1 cellular context compared by ENCODE assay signal in genomic region chr7:11706666-11707605, GRCh38.
A peak's percentile ranks its signal among the peaks of the same experiment; 100 is the strongest.
TF ChIP-seq lines count a peak whose summit lies in the region.

No MANE protein-coding gene starts in this region.

TF ChIP-seq in A549, 52 proteins besides CTCF, POLR2A, EP300 and RAD21 (continued from another document):
- TF ChIP-seq ATOH8 (CRISPR knock-in tag; IDR thresholded peaks at IDR 0.05; ENCODE audit: low read depth) (no peak), ZNF302 (CRISPR knock-in tag; IDR thresholded peaks at IDR 0.05) (no peak), JUNB (IDR thresholded peaks at IDR 0.05) (peak; percentile 64), HEYL (CRISPR knock-in tag; IDR thresholded peaks at IDR 0.05) (no peak), CEBPB (IDR thresholded peaks at IDR 0.05) (peak in 1 of 2 experiments; percentile 55; a peak in 1 of 4 replicates), TP53 (CRISPR knock-in tag; IDR thresholded peaks at IDR 0.05) (no peak), FOSB (CRISPR knock-in tag; IDR thresholded peaks at IDR 0.05) (no peak), TFCP2L1 (CRISPR knock-in tag; IDR thresholded peaks at IDR 0.05) (no peak), RARB (CRISPR knock-in tag; IDR thresholded peaks at IDR 0.05) (no peak), FOSL2 (IDR thresholded peaks at IDR 0.05) (peak; percentile 74), FOSL2 (CRISPR knock-in tag; IDR thresholded peaks at IDR 0.05) (peak; percentile 87), KDM5A (IDR thresholded peaks at IDR 0.05) (no peak), NPAS2 (CRISPR knock-in tag; IDR thresholded peaks at IDR 0.05; ENCODE audit: borderline replicate concordance) (no peak)
